Comparison of ENCODE assay signal across 19 cellular contexts in the genomic region with DNA sequence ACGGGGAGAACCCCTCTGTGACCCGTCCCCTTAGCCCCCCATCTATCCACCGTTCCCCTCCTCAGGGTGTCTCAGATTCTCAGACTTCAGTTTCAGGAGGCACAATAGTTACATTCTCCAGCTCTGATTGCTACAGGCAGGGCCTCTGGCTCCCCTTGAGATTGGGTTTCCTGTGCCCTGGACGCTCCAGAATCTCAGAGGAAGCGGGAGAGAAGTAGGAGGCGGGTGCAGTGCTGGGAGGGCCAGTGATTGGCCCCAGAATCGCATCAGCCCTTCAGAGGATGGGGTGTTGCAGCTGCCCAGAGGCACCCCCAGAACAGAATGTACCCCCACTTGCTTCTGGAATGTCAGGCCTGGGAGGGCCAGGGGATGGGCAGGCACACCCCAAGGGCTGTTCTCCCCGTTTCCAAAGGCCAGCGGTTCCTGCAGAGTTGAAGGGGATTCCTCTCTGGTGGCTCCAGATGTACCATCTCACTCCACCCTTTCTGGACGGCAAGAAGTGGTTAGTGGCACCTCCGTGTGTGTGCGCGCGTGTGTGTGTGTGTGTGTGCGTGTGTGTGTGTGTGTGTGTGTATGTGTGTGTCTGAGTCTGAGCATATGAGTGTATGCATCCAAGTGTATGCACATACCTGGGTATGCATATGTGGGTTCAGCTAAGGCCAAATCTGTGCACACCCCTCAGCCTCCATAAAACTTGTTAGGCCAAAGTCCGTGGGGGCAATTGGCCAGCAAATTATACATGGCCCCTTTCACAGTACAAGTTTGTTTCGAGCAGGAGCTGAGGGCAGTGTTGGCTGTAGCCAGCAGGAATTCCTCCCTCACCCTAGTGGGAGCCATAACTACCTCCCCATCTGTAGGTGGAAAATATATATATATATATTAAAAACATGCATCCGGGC. TPM values are rescaled to one million over a fixed set of nuclear protein-coding genes. Genes with fewer than 3 reads are reported as not detected.
DNase-seq lines count a peak whose midpoint lies in the region; ATAC-seq and TF ChIP-seq lines count a peak whose summit lies in the region.
"Had no signal": no experiment of that assay in that cellular context is flagged by ENCODE, and none has a peak within 500 bp of the region (broad histone marks: within the 10 kb centered on the region; RNA-seq: fewer than 3 reads in every experiment).

No MANE protein-coding gene starts in this region.

- peak overlapping the region; percentile 44 for H3K27ac ChIP-seq in RWPE1
- peak overlapping the region; percentile 69 to 90 for H3K27ac ChIP-seq in coronary artery
- peak overlapping the region; percentile 99 to 100 for H3K27ac ChIP-seq in thoracic aorta
- no peak overlapping the region for H3K27ac ChIP-seq in foreskin keratinocyte

- TF ChIP-seq CTCF in RWPE1 (conservative IDR thresholded peaks at IDR 0.05; ENCODE audit: low read depth), result no peak
- TF ChIP-seq CTCF in coronary artery (IDR thresholded peaks at IDR 0.05), result no peak
- TF ChIP-seq CTCF in nephron (IDR thresholded peaks at IDR 0.05; ENCODE audit: unreplicated experiment in 3 of 3), result no peak
- no peak for TF ChIP-seq CTCF in thoracic aorta (IDR thresholded peaks at IDR 0.05)
- TF ChIP-seq CTCF in foreskin keratinocyte (conservative IDR thresholded peaks at IDR 0.05), result no peak

- peak overlapping the region; percentile 25 to 81 (median 59) for H3K27ac Mint-ChIP-seq in nephron
- H3K27ac Mint-ChIP-seq: activated naive CD8-positive, alpha-beta T cell treated with anti-CD3 and anti-CD28 coated beads, Interleukin-2, amount 10 ng/mL, durations not matched to agents 7 days and 5 days; HFFc6 had no signal

- peaks cover 61% of the 10 kb centered on the region for H3K27me3 Mint-ChIP-seq in nephron (ENCODE audit: low read depth)

- H3K4me3 ChIP-seq in coronary artery (no peak overlapping the region), thoracic aorta (peak overlapping the region; percentile 7)
- H3K4me3 ChIP-seq: pancreas, skin epidermis had no signal

- peak overlapping the region in 1 of 3 experiments; percentile 12 for H3K4me3 Mint-ChIP-seq in nephron
- H3K4me3 Mint-ChIP-seq: activated naive CD8-positive, alpha-beta T cell treated with anti-CD3 and anti-CD28 coated beads, Interleukin-2, amount 10 ng/mL, durations not matched to agents 7 days and 5 days; HFFc6 had no signal

- H3K36me3 ChIP-seq in thoracic aorta, result no peaks in the 10 kb centered on the region
- H3K36me3 ChIP-seq: pancreas had no signal

- CTCF ChIA-PET in RWPE1 (lab: Yijun Ruan, JAX), result interaction anchor here (1.0 kb wide), 1 partner anchor 33 kb away, joined by 3 read pairs; no protein-coding TSS in a partner anchor

- DNase-seq in RWPE1 (ENCODE audit: low spot score) (no peak), coronary artery (ENCODE audit: low spot score) (no peak), thoracic aorta (ENCODE audit: low spot score) (no peak), foreskin keratinocyte (no peak), inferior parietal cortex (ENCODE audit: extremely low spot score) (no peak)
- DNase-seq: activated CD4-positive, alpha-beta T cell treated with anti-CD3 and anti-CD28 coated beads for 1 hour; activated naive CD8-positive, alpha-beta T cell treated with anti-CD3 and anti-CD28 coated beads, Interleukin-2, amount 10 ng/mL, durations not matched to agents 7 days and 5 days; COR-L47; HFFc6; naive B cell; NCI-H1048; NCI-H1930; NCI-H446 treated with DMSO at 0.1 percent for 48 hours; pancreas; stimulated activated CD4-positive, alpha-beta T cell treated with anti-CD3 and anti-CD28 coated beads, Interleukin-4, amount 100 ng/mL, for 24 hours; T-helper 9 cell had no signal

- no peaks in the 10 kb centered on the region for H3K9me3 Mint-ChIP-seq in nephron
- H3K9me3 Mint-ChIP-seq: activated naive CD8-positive, alpha-beta T cell treated with anti-CD3 and anti-CD28 coated beads, Interleukin-2, amount 10 ng/mL, durations not matched to agents 7 days and 5 days; HFFc6; naive B cell had no signal

- ATAC-seq in thoracic aorta (ENCODE audit: insufficient number of reproducible peaks, low FRiP score, low read depth) (no peak), HG02610 (IDR thresholded peaks at IDR 0.05; ENCODE audit: unreplicated experiment) (no peak), foreskin keratinocyte (no peak)
- ATAC-seq: pancreas had no signal

- H3K36me3 Mint-ChIP-seq in nephron (ENCODE audit: low read depth), result no peaks in the 10 kb centered on the region
- H3K36me3 Mint-ChIP-seq: activated naive CD8-positive, alpha-beta T cell treated with anti-CD3 and anti-CD28 coated beads, Interleukin-2, amount 10 ng/mL, durations not matched to agents 7 days and 5 days; naive B cell had no signal

- no peaks in the 10 kb centered on the region for H3K9me3 ChIP-seq in thoracic aorta
- H3K9me3 ChIP-seq: pancreas had no signal

- peaks cover 73 to 99% of the 10 kb centered on the region in 2 donors for H3K4me1 ChIP-seq in thoracic aorta (ENCODE audit: control insufficient read depth in 1 of 2, low read depth in 2 of 2)
- no peaks in the 10 kb centered on the region for H3K4me1 ChIP-seq in foreskin keratinocyte

- no peaks in the 10 kb centered on the region for H3K27me3 ChIP-seq in thoracic aorta (replicated peaks; ENCODE audit: insufficient read depth)
- no peaks in the 10 kb centered on the region for H3K27me3 ChIP-seq in foreskin keratinocyte
- H3K27me3 ChIP-seq: pancreas had no signal

- POLR2A ChIA-PET in RWPE1 (lab: Yijun Ruan, JAX; ENCODE audit: low non-redundant PET), result no interaction called here

- peaks cover 82% of the 10 kb centered on the region for H3K4me1 Mint-ChIP-seq in nephron

RNA-seq across cellular contexts. Expression of a gene that starts 35.5 kb away (rescaled TPM):
- total RNA-seq in thoracic aorta (10 to 100 TPM; 10.6 to 36.1 TPM), foreskin keratinocyte (1.9 and 2.1 TPM in 2 replicates)
- polyA plus RNA-seq in foreskin keratinocyte, result 1.6 and 2.7 TPM in 2 replicates

RNA-seq across cellular contexts. Expression of a gene that starts 49.4 kb away (rescaled TPM):
- total RNA-seq in thoracic aorta (10 to 100 TPM; 35.3 to 52.3 TPM), foreskin keratinocyte (35.7 and 37.7 TPM in 2 replicates)
- polyA plus RNA-seq in foreskin keratinocyte, result 43.4 and 44.8 TPM in 2 replicates

RNA-seq across cellular contexts. Expression of a gene that starts 50.9 kb away (rescaled TPM):
- total RNA-seq in thoracic aorta, result 10 to 100 TPM; 27.2 to 28.8 TPM
- 71.7 and 72.6 TPM in 2 replicates for total RNA-seq in foreskin keratinocyte
- polyA plus RNA-seq in foreskin keratinocyte, result 32.9 and 36.7 TPM in 2 replicates
